In the genomic region with DNA sequence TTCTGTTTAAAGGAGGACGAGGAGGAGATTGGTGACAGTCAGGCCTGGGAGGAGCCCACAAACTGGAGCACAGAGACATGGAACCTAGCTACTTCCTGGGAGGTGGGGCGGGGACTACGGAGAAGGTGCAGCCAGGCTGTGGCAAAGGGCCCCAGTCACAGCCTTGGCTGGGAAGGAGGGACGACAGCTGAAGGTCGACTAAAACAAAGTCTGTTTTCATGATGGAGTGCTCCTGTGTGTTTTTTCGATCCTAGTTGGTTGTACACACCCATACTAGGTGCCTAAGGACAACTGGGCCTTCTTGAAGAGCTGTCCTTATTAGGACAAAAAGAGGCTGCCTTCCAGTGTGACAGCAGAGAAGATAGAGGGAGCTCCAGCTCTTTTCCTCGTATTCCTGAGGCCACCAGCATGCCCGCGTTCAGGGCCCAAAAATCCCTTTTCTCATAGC, we compare ENCODE assay signal across 8 cellular contexts. TPM values are rescaled to one million over a fixed set of nuclear protein-coding genes. Genes with fewer than 3 reads are reported as not detected.
DNase-seq lines count a peak whose midpoint lies in the region; ATAC-seq and TF ChIP-seq lines count a peak whose summit lies in the region.

No MANE protein-coding gene starts in this region.

- H3K27me3 ChIP-seq in BE2C (no peaks in the 10 kb centered on the region), mucosa of stomach (ENCODE audit: control insufficient read depth, insufficient read depth, low read length) (no peaks in the 10 kb centered on the region)

- H3K4me1 ChIP-seq in BE2C (0 out of 2 replicates have a peak, but pooled peaks cover 3% of the 10 kb centered on the region), mucosa of stomach (ENCODE audit: control insufficient read depth, insufficient read depth, low read length) (peaks cover 49% of the 10 kb centered on the region)

- ATAC-seq in GM21717 (IDR thresholded peaks at IDR 0.05; ENCODE audit: unreplicated experiment): no peak

- H3K9ac ChIP-seq in mucosa of stomach (ENCODE audit: low read length): peak overlapping the region; percentile 54

- no peak overlapping the region for H3K4me3 ChIP-seq in BE2C (ENCODE audit: low read depth, low read length)
- no peak overlapping the region for H3K4me3 ChIP-seq in cardiac fibroblast (replicated peaks in 1 of 2; ENCODE audit: low read depth in 2 of 2, low read length in 2 of 2)
- H3K4me3 ChIP-seq in mucosa of stomach (ENCODE audit: low read length): no peak overlapping the region

- no peaks in the 10 kb centered on the region for H3K9me3 ChIP-seq in BE2C
- H3K9me3 ChIP-seq in mucosa of stomach (ENCODE audit: control insufficient read depth, low read length): no peaks in the 10 kb centered on the region

- TF ChIP-seq CTCF in BE2C (IDR thresholded peaks at IDR 0.05; ENCODE audit: low read depth, low read length) (peak; percentile 41), cardiac fibroblast (IDR thresholded peaks at IDR 0.05; ENCODE audit: low read depth, low read length) (peak; percentile 30)

- H3K36me3 ChIP-seq in BE2C: peaks cover 4% of the 10 kb centered on the region
- H3K36me3 ChIP-seq in mucosa of stomach (ENCODE audit: control insufficient read depth, insufficient read depth, low read length): peaks cover 3% of the 10 kb centered on the region

- no peak for DNase-seq in BE2C
- peak; percentile 56 for DNase-seq in HT-29 (ENCODE audit: low spot score)
- DNase-seq in cardiac fibroblast (ENCODE audit: low read depth in 2 of 2): peak; percentile 56 to 64
- no peak for DNase-seq in SW480 (ENCODE audit: low spot score)
- DNase-seq in NAMALWA (ENCODE audit: low spot score): no peak
- DNase-seq in NCI-H748 treated with DMSO at 0.1 percent for 48 hours (lab: John Stamatoyannopoulos, UW): no peak

RNA-seq across cellular contexts. Expression of a gene that starts 2.9 kb away (rescaled TPM):
- polyA plus RNA-seq in BE2C (2012; ENCODE audit: insufficient read depth, insufficient read length, low read depth): 30.6 TPM
- 19.7 and 19.9 TPM in 2 replicates for total RNA-seq in HT-29 (2014; rRNA removed; shearing (Covaris generic))

RNA-seq across cellular contexts. Expression of a gene that starts 3.2 kb away (rescaled TPM):
- polyA plus RNA-seq in BE2C (2012; ENCODE audit: insufficient read depth, insufficient read length, low read depth): not detected
- 23,916 and 27,637 TPM in 2 replicates for total RNA-seq in HT-29 (2014; rRNA removed; shearing (Covaris generic))

RNA-seq across cellular contexts. Expression of a gene that starts 4.0 kb away (rescaled TPM):
- 1.0 TPM for polyA plus RNA-seq in BE2C (2012; ENCODE audit: insufficient read depth, insufficient read length, low read depth)
- total RNA-seq in HT-29 (2014; rRNA removed; shearing (Covaris generic)): 16.2 and 23.4 TPM in 2 replicates

RNA-seq across cellular contexts. Expression of a gene that starts 10.3 kb away (rescaled TPM):
- polyA plus RNA-seq in BE2C (2012; ENCODE audit: insufficient read depth, insufficient read length, low read depth): not detected
- not detected in 2 replicates for total RNA-seq in HT-29 (2014; rRNA removed; shearing (Covaris generic))

RNA-seq across cellular contexts. Expression of a gene that starts 12.7 kb away (rescaled TPM):
- polyA plus RNA-seq in BE2C (2012; ENCODE audit: insufficient read depth, insufficient read length, low read depth): not detected
- total RNA-seq in HT-29 (2014; rRNA removed; shearing (Covaris generic)): 82.8 and 95.4 TPM in 2 replicates

Comparison
In these comparisons a context has a peak if more than half of its experiments do, and no peak if none do; other contexts are left out.
1. DNase-seq: peak in HT-29 (single experiment) and cardiac fibroblast (2 of 2); none in BE2C (single experiment), SW480 (single experiment), NAMALWA (single experiment) and NCI-H748 treated with DMSO at 0.1 percent for 48 hours (single experiment).